1 cellular context compared by ENCODE assay signal in genomic region chr22:40950888-40951794, GRCh38.
TF ChIP-seq lines count a peak whose summit lies in the region.

Gene RBX1, plus strand, starts transcription at chr22:40951378. Its CDS starts 21 bp downstream, at chr22:40951399.

TF ChIP-seq in HepG2, 621 proteins besides CTCF, POLR2A, EP300 and RAD21 (continued from another document and continues in another):
- TF ChIP-seq FOXP4 (CRISPR knock-in tag; IDR thresholded peaks at IDR 0.05) (no peak; the same call in 1 of the 2 replicates), ZNF770 (CRISPR knock-in tag; IDR thresholded peaks at IDR 0.05) (peak; percentile 37), SP5 (CRISPR knock-in tag; IDR thresholded peaks at IDR 0.05; ENCODE audit: borderline replicate concordance, low read depth) (peak; percentile 90), RFXANK (CRISPR knock-in tag; IDR thresholded peaks at IDR 0.05) (no peak), ZNF800 (CRISPR knock-in tag; IDR thresholded peaks at IDR 0.05) (peak; percentile 67; the same call in 1 of the 2 replicates), ZNF331 (CRISPR knock-in tag; IDR thresholded peaks at IDR 0.05) (peak; percentile 17), FOXC1 (CRISPR knock-in tag; IDR thresholded peaks at IDR 0.05; ENCODE audit: borderline replicate concordance) (peak; percentile 47; the same call in 1 of the 2 replicates), ZNF281 (CRISPR knock-in tag; IDR thresholded peaks at IDR 0.05; ENCODE audit: borderline replicate concordance) (peak; percentile 85; the same call in 1 of the 2 replicates), KLF11 (CRISPR knock-in tag; IDR thresholded peaks at IDR 0.05) (0 out of 2 replicates have a peak, but pooled peaks have one; percentile 16), HNRNPLL (IDR thresholded peaks at IDR 0.05; ENCODE audit: low read depth, low read length, poor library complexity, severe bottlenecking) (peak; percentile 43), ZNF75D (CRISPR knock-in tag; IDR thresholded peaks at IDR 0.05; ENCODE audit: borderline replicate concordance) (no peak), GZF1 (CRISPR knock-in tag; IDR thresholded peaks at IDR 0.05) (no peak), THAP7 (CRISPR knock-in tag; IDR thresholded peaks at IDR 0.05) (no peak), ZNF232 (CRISPR knock-in tag; IDR thresholded peaks at IDR 0.05; ENCODE audit: borderline replicate concordance) (no peak), ZBTB4 (CRISPR knock-in tag; IDR thresholded peaks at IDR 0.05; ENCODE audit: borderline replicate concordance) (no peak), HIC2 (CRISPR knock-in tag; IDR thresholded peaks at IDR 0.05; ENCODE audit: low read depth) (no peak), ZBTB34 (CRISPR knock-in tag; IDR thresholded peaks at IDR 0.05) (no peak), TP53 (CRISPR knock-in tag; conservative IDR thresholded peaks at IDR 0.05) (no peak), MTA3 (CRISPR knock-in tag; IDR thresholded peaks at IDR 0.05) (no peak), PBX3 (CRISPR knock-in tag; IDR thresholded peaks at IDR 0.05; ENCODE audit: borderline replicate concordance) (no peak), JUNB (CRISPR knock-in tag; IDR thresholded peaks at IDR 0.05; ENCODE audit: borderline replicate concordance) (no peak), ZNF460 (CRISPR knock-in tag; IDR thresholded peaks at IDR 0.05; ENCODE audit: borderline replicate concordance) (no peak), ZNF547 (CRISPR knock-in tag; IDR thresholded peaks at IDR 0.05) (peak; percentile 71; the same call in 1 of the 2 replicates), HMG20B (CRISPR knock-in tag; conservative IDR thresholded peaks at IDR 0.05) (no peak), TBX3 (IDR thresholded peaks at IDR 0.05; ENCODE audit: borderline replicate concordance) (peak; percentile 75), ZBTB14 (CRISPR knock-in tag; IDR thresholded peaks at IDR 0.05) (no peak), XBP1 (CRISPR knock-in tag; IDR thresholded peaks at IDR 0.05) (no peak), ZNF33B (CRISPR knock-in tag; IDR thresholded peaks at IDR 0.05) (no peak), HDAC6 (IDR thresholded peaks at IDR 0.05; ENCODE audit: low read depth, low read length) (no peak), PHF8 (CRISPR knock-in tag; IDR thresholded peaks at IDR 0.05) (peak; percentile 88), HNRNPH1 (optimal IDR thresholded peaks at IDR 0.05; ENCODE audit: low read depth, low read length) (no peak), TARDBP (CRISPR knock-in tag; IDR thresholded peaks at IDR 0.05) (no peak), ZNF574 (CRISPR knock-in tag; IDR thresholded peaks at IDR 0.05) (peak; percentile 68), KLF13 (CRISPR knock-in tag; IDR thresholded peaks at IDR 0.05) (no peak), ATF7 (IDR thresholded peaks at IDR 0.05) (no peak), ATF7 (CRISPR knock-in tag; IDR thresholded peaks at IDR 0.05) (no peak), ZNF614 (CRISPR knock-in tag; IDR thresholded peaks at IDR 0.05; ENCODE audit: borderline replicate concordance) (no peak)
